Comparison of ENCODE assay signal across 12 cellular contexts in genomic region chr18:8701546-8702118, GRCh38. TPM values are rescaled to one million over a fixed set of nuclear protein-coding genes. Genes with fewer than 3 reads are reported as not detected.
DNase-seq lines count a peak whose midpoint lies in the region; ATAC-seq and TF ChIP-seq lines count a peak whose summit lies in the region.
"Had no signal": no experiment of that assay in that cellular context is flagged by ENCODE, and none has a peak within 500 bp of the region (broad histone marks: within the 10 kb centered on the region; RNA-seq: fewer than 3 reads in every experiment).

No MANE protein-coding gene starts in this region.

- peak overlapping the region; percentile 10 for H2AFZ ChIP-seq in mammary epithelial cell (ENCODE audit: low read depth, low read length)

- DNase-seq in AG09309 (ENCODE audit: low read depth) = peak; percentile 71
- peak; percentile 79 for DNase-seq in HT1080 (ENCODE audit: low read depth)
- peak; percentile 56 for DNase-seq in mammary epithelial cell
- DNase-seq in mesendoderm = no peak
- no peak for DNase-seq in putamen (ENCODE audit: low spot score)
- DNase-seq in activated T-cell treated with anti-CD3 and anti-CD28 coated beads, Interleukin-2, amount 50 U/mL, for 1 hour = no peak
- DNase-seq: activated CD4-positive, alpha-beta T cell treated with anti-CD3 and anti-CD28 coated beads for 1 hour; KG1; NCI-H2171 had no signal

- no peak for TF ChIP-seq POLR2A in GM18505 (IDR thresholded peaks at IDR 0.05; ENCODE audit: borderline replicate concordance, extremely low read depth, insufficient read depth, insufficient read length)

- ATAC-seq in GM18505 (IDR thresholded peaks at IDR 0.05; ENCODE audit: unreplicated experiment) (no peak), GM19328 (IDR thresholded peaks at IDR 0.05; ENCODE audit: unreplicated experiment) (no peak)

- dilution Hi-C loops in mammary epithelial cell (cut with HindIII; ENCODE audit: low sequenced_read_pairs) = no loop called here

- H3K36me3 ChIP-seq in mammary epithelial cell (ENCODE audit: insufficient read depth, low read length) (no peaks in the 10 kb centered on the region), mesendoderm (ENCODE audit: control insufficient read depth, insufficient read depth, low read length) (no peaks in the 10 kb centered on the region)
- H3K36me3 ChIP-seq: SJCRH30 had no signal

- H3K56ac ChIP-seq in mesendoderm (ENCODE audit: low read length) = peak overlapping the region; percentile 10

- no peaks in the 10 kb centered on the region for H3K79me1 ChIP-seq in mesendoderm (ENCODE audit: low read length)

- H2BK120ac ChIP-seq in mesendoderm (ENCODE audit: low read depth, low read length) = no peak overlapping the region

- no peak overlapping the region for H3K4ac ChIP-seq in mesendoderm (ENCODE audit: low read depth, low read length)

- H3K79me2 ChIP-seq in mammary epithelial cell (ENCODE audit: insufficient read depth, low read length) = peaks cover 8% of the 10 kb centered on the region
- peaks cover 2% of the 10 kb centered on the region for H3K79me2 ChIP-seq in mesendoderm (ENCODE audit: control insufficient read depth, insufficient read depth, low read length)

- H4K8ac ChIP-seq in mesendoderm (ENCODE audit: low read depth, low read length) = no peak overlapping the region

- H3K4me1 ChIP-seq in mammary epithelial cell (ENCODE audit: insufficient read depth, low read length) (peaks cover 15% of the 10 kb centered on the region), mesendoderm (ENCODE audit: control insufficient read depth, low read depth, low read length) (no peaks in the 10 kb centered on the region)
- H3K4me1 ChIP-seq: SJCRH30 had no signal

- CTCF ChIA-PET in mammary epithelial cell (lab: Charles Lee; ENCODE audit: low non-redundant PET) = no interaction called here

- H3K27me3 ChIP-seq in mammary epithelial cell (ENCODE audit: insufficient read depth, low read length) = no peaks in the 10 kb centered on the region
- no peaks in the 10 kb centered on the region for H3K27me3 ChIP-seq in mesendoderm (ENCODE audit: insufficient read depth, low read length, poor library complexity)
- H3K27me3 ChIP-seq: SJCRH30 had no signal

- no peaks in the 10 kb centered on the region for H3K9me3 ChIP-seq in mammary epithelial cell (replicated peaks; ENCODE audit: insufficient read depth, low read length)
- H3K9me3 ChIP-seq: SJCRH30 had no signal

- H3K9ac ChIP-seq in mammary epithelial cell (ENCODE audit: insufficient read depth, low read length) (no peak overlapping the region), mesendoderm (ENCODE audit: low read length) (no peak overlapping the region)

- in situ Hi-C loops in mammary epithelial cell (cut with MboI; ENCODE audit: low sequenced_read_pairs in 2 of 2) = loop anchor here in 1 of 2 donors (10.0 kb wide), 1 partner anchor 283 kb away; no protein-coding TSS in a partner anchor

- H3K4me2 ChIP-seq in mammary epithelial cell (ENCODE audit: insufficient read depth, low read depth, low read length) (no peak overlapping the region), mesendoderm (ENCODE audit: low read length) (no peak overlapping the region)

- intact Hi-C loops in mammary epithelial cell (cut with micrococcal nuclease) = no loop called here

- no peak overlapping the region for H4K5ac ChIP-seq in mesendoderm (ENCODE audit: low read length)

- H3K18ac ChIP-seq in mesendoderm (ENCODE audit: low read length) = no peak overlapping the region

- no peak overlapping the region for H2BK5ac ChIP-seq in mesendoderm (ENCODE audit: low read length)

- 67% methylated on average over 9 of the region's 9 CpGs for WGBS in mammary epithelial cell (ENCODE audit: low coverage, missing lambda C conversion rate)
- WGBS in mesendoderm (ENCODE audit: extremely low coverage, insufficient coverage, low lambda C conversion rate) = no CpG with 5 or more reads among the region's 9 CpGs

- no peak overlapping the region for H2AK5ac ChIP-seq in mesendoderm (ENCODE audit: low read length)

- no peak overlapping the region for H3K4me3 ChIP-seq in AG09309 (ENCODE audit: control insufficient read depth, low read depth, low read length)
- H3K4me3 ChIP-seq in mammary epithelial cell (replicated peaks in 1 of 3; ENCODE audit: insufficient read depth in 1 of 3, low read depth in 2 of 3, low read length in 3 of 3) = no peak overlapping the region
- no peak overlapping the region for H3K4me3 ChIP-seq in mesendoderm (ENCODE audit: low read length)
- H3K4me3 ChIP-seq: SJCRH30 had no signal

- no peak overlapping the region for H3K23ac ChIP-seq in mesendoderm (ENCODE audit: low read length)

- no TSS peak for BruUV-seq in mammary epithelial cell (replicated peaks; lab: Mats Ljungman, UMichigan)

- TF ChIP-seq CTCF in AG09309 (IDR thresholded peaks at IDR 0.05; ENCODE audit: control insufficient read depth, insufficient read depth, low read depth, low read length, missing control alignments) = no peak
- no peak for TF ChIP-seq CTCF in mammary epithelial cell (conservative IDR thresholded peaks at IDR 0.05 in 1 of 2, IDR thresholded peaks at IDR 0.05 in 1 of 2; ENCODE audit: extremely low read depth in 1 of 2, insufficient read depth in 1 of 2, low read depth in 1 of 2, low read length in 2 of 2)

- H3K27ac ChIP-seq in mammary epithelial cell (ENCODE audit: insufficient read depth, low read depth, low read length) (no peak overlapping the region), mesendoderm (ENCODE audit: low read depth, low read length) (no peak overlapping the region)
- H3K27ac ChIP-seq: SJCRH30 had no signal

- H2BK15ac ChIP-seq in mesendoderm (replicated peaks; ENCODE audit: low read depth) = no peak overlapping the region

- no peaks in the 10 kb centered on the region for H4K20me1 ChIP-seq in mammary epithelial cell (ENCODE audit: insufficient read depth, low read length)

RNA-seq across cellular contexts. Expression of gene MTCL1, which starts 3.7 kb away (rescaled TPM):
- 20.5 and 28.8 TPM in 2 replicates for total RNA-seq in HT1080 (2014; rRNA removed; shearing (Covaris generic))
- 14.9 and 20.4 TPM in 2 replicates for polyA plus RNA-seq in HT1080 (2015; cell fraction: cytosol; rRNA removed)
- 83.5 and 92.9 TPM in 2 replicates for polyA plus RNA-seq in HT1080 (2015; cell fraction: nucleus; rRNA removed)
- total RNA-seq in mammary epithelial cell = 10 to 100 TPM; 14.2 to 33.5 TPM
- polyA plus RNA-seq in mammary epithelial cell = 10.3 TPM
- polyA minus RNA-seq in mammary epithelial cell = 100 TPM
- 34.1 TPM for polyA plus RNA-seq in mesendoderm (2013, experiment 1 of 2)
- 35.6 TPM for polyA plus RNA-seq in mesendoderm (2013, experiment 2 of 2)

Comparison
In these comparisons a context has a peak if more than half of its experiments do, and no peak if none do; other contexts are left out.
1. DNase-seq: peak in AG09309 (single experiment), HT1080 (single experiment) and mammary epithelial cell (single experiment); none in mesendoderm (single experiment), putamen (single experiment) and activated T-cell treated with anti-CD3 and anti-CD28 coated beads, Interleukin-2, amount 50 U/mL, for 1 hour (single experiment).